ENCODE assay signal across 25 cellular contexts in genomic region chr2:152067823-152068222, GRCh38. TPM values are rescaled to one million over a fixed set of nuclear protein-coding genes. Genes with fewer than 3 reads are reported as not detected.
DNase-seq lines count a peak whose midpoint lies in the region; ATAC-seq, FAIRE-seq and TF ChIP-seq lines count a peak whose summit lies in the region.
"Had no signal": no experiment of that assay in that cellular context is flagged by ENCODE, and none has a peak within 500 bp of the region (broad histone marks: within the 10 kb centered on the region; RNA-seq: fewer than 3 reads in every experiment).

No MANE protein-coding gene starts in this region.

- H3K36me3 ChIP-seq in bronchial epithelial cell (ENCODE audit: control insufficient read depth, insufficient read depth, low read length) (no peaks in the 10 kb centered on the region), upper lobe of right lung (no peaks in the 10 kb centered on the region)
- H3K36me3 ChIP-seq: SJSA1 had no signal

- intact Hi-C loops in upper lobe of right lung (cut with DNase I): no loop called here

- no peaks in the 10 kb centered on the region for H3K4me1 ChIP-seq in upper lobe of right lung
- H3K4me1 ChIP-seq: Caco-2, SJSA1 had no signal

- H3K27me3 ChIP-seq in bronchial epithelial cell (ENCODE audit: control insufficient read depth, insufficient read depth, low read length) (no peaks in the 10 kb centered on the region), upper lobe of right lung (no peaks in the 10 kb centered on the region)

- H3K9me3 ChIP-seq in upper lobe of right lung: no peaks in the 10 kb centered on the region
- H3K9me3 ChIP-seq: Caco-2, SJSA1 had no signal

- H3K4me3 ChIP-seq in bronchial epithelial cell (ENCODE audit: low read depth, low read length): no peak overlapping the region
- H3K4me3 ChIP-seq in fibroblast of mammary gland (ENCODE audit: control insufficient read depth, low read depth, low read length): no peak overlapping the region
- no peak overlapping the region for H3K4me3 ChIP-seq in upper lobe of right lung
- H3K4me3 ChIP-seq: SJSA1 had no signal

- TF ChIP-seq CTCF in bronchial epithelial cell (IDR thresholded peaks at IDR 0.05; ENCODE audit: insufficient read depth, low read length, severe bottlenecking): no peak
- TF ChIP-seq CTCF in fibroblast of mammary gland (conservative IDR thresholded peaks at IDR 0.05; ENCODE audit: control insufficient read depth, insufficient read depth, low read depth, low read length): no peak
- no peak for TF ChIP-seq CTCF in upper lobe of right lung (IDR thresholded peaks at IDR 0.05)

- FAIRE-seq in bronchial epithelial cell (lab: Jason Lieb, UNC): no peak
- FAIRE-seq: GM19239 had no signal

- DNase-seq in NCI-H2227 (lab: John Stamatoyannopoulos, UW; ENCODE audit: unreplicated experiment) (peak; percentile 75), bronchial epithelial cell (ENCODE audit: low read depth) (peak; percentile 56), fibroblast of mammary gland (ENCODE audit: low read depth) (peak; percentile 10), upper lobe of right lung (no peak), NCI-H510A (lab: John Stamatoyannopoulos, UW) (no peak), islet precursor cell (no peak)
- DNase-seq in activated CD4-positive, CD25-positive, alpha-beta regulatory T cell treated with anti-CD3 and anti-CD28 coated beads, Interleukin-2, amount 50 U/mL, for 72 hours: no peak
- DNase-seq: Caco-2; CD8-positive, alpha-beta T cell; EL; GDM1; MM.1S; NCI-H187; NCI-H2081 treated with DMSO at 0.1 percent for 48 hours; NCI-H2171; NCI-H524 treated with DMSO at 0.1 percent for 48 hours; NCI-H774; NK-92 treated with Interleukin-12 subunit alpha and Interleukin-12 subunit beta, amount 100 ng/mL, for 24 hours; PC-3; Right ventricle myocardium superior had no signal

- H3K27ac ChIP-seq in upper lobe of right lung: peak overlapping the region; percentile 12
- H3K27ac ChIP-seq: C4-2B, KMS-11, SJSA1 had no signal

- peak; percentile 24 for ATAC-seq in upper lobe of right lung
- ATAC-seq: CD8-positive, alpha-beta T cell; HCT116; PC-3 had no signal

RNA-seq across cellular contexts. Expression of gene CACNB4, which starts 31.0 kb away (rescaled TPM):
- total RNA-seq in bronchial epithelial cell: 0.38 and 0.53 TPM in 2 replicates
- total RNA-seq in upper lobe of right lung: 15.3 TPM
- total RNA-seq: PC-3, SJSA1 had no signal

Comparison
In these comparisons a context has a peak if more than half of its experiments do, and no peak if none do; other contexts are left out.
1. DNase-seq: peak in NCI-H2227 (single experiment), bronchial epithelial cell (single experiment) and fibroblast of mammary gland (single experiment); none in upper lobe of right lung (single experiment), activated CD4-positive, CD25-positive, alpha-beta regulatory T cell treated with anti-CD3 and anti-CD28 coated beads, Interleukin-2, amount 50 U/mL, for 72 hours (single experiment), NCI-H510A (single experiment) and islet precursor cell (single experiment).
2. RNA of gene CACNB4, which starts 31.0 kb away (total RNA-seq): 15.3 TPM in upper lobe of right lung (single experiment); 0.38 to 0.53 TPM in bronchial epithelial cell; every median in the first group is over 10 times any median in the second.